In the genomic region with DNA sequence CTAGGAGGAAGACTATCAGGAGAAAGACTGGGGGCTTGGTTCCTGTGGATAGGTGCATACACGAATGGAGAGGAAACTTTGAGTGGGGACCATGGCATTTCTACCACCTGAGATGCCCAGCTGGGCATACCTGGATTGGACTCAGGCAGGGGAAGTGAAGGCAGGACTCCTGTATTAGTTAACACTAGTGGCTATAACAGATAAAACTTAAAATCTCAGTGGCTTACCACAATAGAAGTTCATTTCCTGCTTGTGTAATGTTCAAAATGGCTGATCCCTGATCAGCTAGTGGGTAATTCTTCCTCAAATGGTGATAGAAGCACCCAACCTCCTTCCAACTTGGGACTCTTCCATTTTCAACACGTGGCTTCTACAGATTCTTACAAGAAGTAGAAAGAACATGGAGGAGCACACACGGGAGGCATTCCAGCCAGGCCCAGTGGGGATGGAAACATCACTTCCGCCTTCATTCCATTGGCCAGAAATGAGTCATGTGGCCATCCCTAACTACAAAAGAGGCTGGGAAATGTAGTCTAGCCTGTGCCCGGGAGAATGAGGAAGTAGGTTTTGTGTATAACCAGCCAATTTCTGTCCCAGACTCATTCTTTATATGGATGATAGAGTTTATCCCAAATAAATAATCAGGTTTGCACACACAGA, we compare ENCODE assay signal across 8 cellular contexts.
DNase-seq lines count a peak whose midpoint lies in the region; ATAC-seq and TF ChIP-seq lines count a peak whose summit lies in the region.

No MANE protein-coding gene starts in this region.

- peak; percentile 63 for ATAC-seq in GM19468 (IDR thresholded peaks at IDR 0.05; ENCODE audit: extremely low read depth, unreplicated experiment)

- DNase-seq in GDM1 (lab: John Stamatoyannopoulos, UW) (peak; percentile 71), HT-29 (ENCODE audit: low spot score) (peak; percentile 46), SK-MEL-5 (ENCODE audit: low read depth, low spot score) (peak; percentile 98), fibroblast of gingiva (ENCODE audit: low read depth) (peak; percentile 26), nucleus accumbens (lab: John Stamatoyannopoulos, UW) (peak in 50 of 56 donors; percentile 10 to 87 (median 72)), suprapubic skin (ENCODE audit: low spot score in 2 of 2) (no peak)
- DNase-seq in activated CD8-positive, alpha-beta memory T cell treated with anti-CD3 and anti-CD28 coated beads for 24 hours: no peak

- no peak overlapping the region for H3K27ac ChIP-seq in suprapubic skin

- no peak for TF ChIP-seq POLR2A in suprapubic skin (IDR thresholded peaks at IDR 0.05)

- no peaks in the 10 kb centered on the region for H3K4me1 ChIP-seq in suprapubic skin

- no peaks in the 10 kb centered on the region for H3K36me3 ChIP-seq in suprapubic skin

- no peak overlapping the region for H3K4me3 ChIP-seq in suprapubic skin

- WGBS in suprapubic skin: 69% methylated on average over 5 of the region's 5 CpGs

- no peaks in the 10 kb centered on the region for H3K27me3 ChIP-seq in suprapubic skin

- no peaks in the 10 kb centered on the region for H3K9me3 ChIP-seq in suprapubic skin

- TF ChIP-seq EP300 in suprapubic skin (IDR thresholded peaks at IDR 0.05): no peak

- in situ Hi-C loops in SK-MEL-5 (cut with HindIII; ENCODE audit: low pct_unique_long_range_greater_than_20kb, low sequenced_read_pairs): no loop called here

- TF ChIP-seq CTCF in suprapubic skin (IDR thresholded peaks at IDR 0.05): no peak

Comparison
In these comparisons a context has a peak if more than half of its experiments do, and no peak if none do; other contexts are left out.
1. DNase-seq: peak in GDM1 (single experiment), HT-29 (single experiment), SK-MEL-5 (single experiment), fibroblast of gingiva (single experiment) and nucleus accumbens (50 of 56); none in suprapubic skin (0 of 2) and activated CD8-positive, alpha-beta memory T cell treated with anti-CD3 and anti-CD28 coated beads for 24 hours (single experiment).